ENCODE assay signal across 9 cellular contexts in the genomic region with DNA sequence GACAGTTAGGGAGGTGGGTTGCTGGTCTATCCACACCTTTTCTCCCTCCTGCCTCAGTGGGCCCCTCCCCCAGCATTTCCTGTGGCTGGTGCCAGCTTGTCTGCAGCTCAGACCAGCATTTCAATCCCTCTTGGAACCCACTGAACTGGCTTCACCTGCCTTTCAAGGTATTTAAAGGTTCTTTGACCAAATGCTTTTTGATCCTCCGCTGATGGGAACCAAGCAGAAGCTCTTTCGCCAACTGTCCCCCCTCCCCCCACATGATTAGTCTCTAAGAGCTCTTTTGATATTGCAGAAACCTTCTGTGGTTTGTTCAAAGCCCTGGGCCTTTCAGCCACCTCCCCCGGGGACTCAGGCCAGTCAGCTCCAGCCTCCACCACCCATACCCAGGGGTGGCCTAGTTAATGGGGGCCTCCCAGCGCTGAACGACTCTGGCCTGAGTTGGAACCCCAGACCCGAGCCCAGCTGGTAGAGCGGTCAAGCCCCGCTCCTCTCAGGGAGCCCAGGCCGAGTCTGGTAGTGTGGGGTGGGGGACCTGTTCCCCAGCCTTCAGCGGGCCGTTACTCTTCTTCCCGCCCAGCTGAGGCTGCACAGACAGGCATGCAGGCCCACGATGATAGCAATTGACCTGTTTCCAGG. TPM values are rescaled to one million over a fixed set of nuclear protein-coding genes. Genes with fewer than 3 reads are reported as not detected.
DNase-seq lines count a peak whose midpoint lies in the region; ATAC-seq and TF ChIP-seq lines count a peak whose summit lies in the region.
"Had no signal": no experiment of that assay in that cellular context is flagged by ENCODE, and none has a peak within 500 bp of the region (broad histone marks: within the 10 kb centered on the region; RNA-seq: fewer than 3 reads in every experiment).

No MANE protein-coding gene starts in this region.

- no peaks in the 10 kb centered on the region for H3K9me3 ChIP-seq in PC-9 (ENCODE audit: insufficient read depth, low read depth)
- no peaks in the 10 kb centered on the region for H3K9me3 ChIP-seq in tibial nerve

- H3K27ac ChIP-seq in PC-9 (no peak overlapping the region), tibial nerve (no peak overlapping the region)
- H3K27ac ChIP-seq: KMS-11 had no signal

- peak overlapping the region; percentile 82 for H3K4me2 ChIP-seq in PC-9
- H3K4me2 ChIP-seq: KMS-11 had no signal

- 54 to 56% methylated on average over 12 to 13 of the region's 13 CpGs for WGBS in tibial nerve, 2 donors

- no peak for ATAC-seq in GM19328 (IDR thresholded peaks at IDR 0.05; ENCODE audit: unreplicated experiment)
- ATAC-seq in HG03378 (IDR thresholded peaks at IDR 0.05; ENCODE audit: unreplicated experiment), result no peak

- POLR2A ChIA-PET in PC-9 (lab: Charles Lee; ENCODE audit: unreplicated experiment), result interaction anchor here (0.6 to 0.7 kb wide), 3 partner anchors 147 to 901 kb away, joined by 3 to 23 read pairs (median 8); no protein-coding TSS in a partner anchor

- H3K4me3 ChIP-seq in PC-9, result peak overlapping the region; percentile 55; the same call in 1 of the 2 replicates
- peak overlapping the region in 3 of 4 donors; percentile 34 to 53 (median 49) for H3K4me3 ChIP-seq in tibial nerve

- TF ChIP-seq CTCF in PC-9 (conservative IDR thresholded peaks at IDR 0.05), result no peak
- no peak for TF ChIP-seq CTCF in tibial nerve (IDR thresholded peaks at IDR 0.05)

- H4K20me1 ChIP-seq in PC-9 (ENCODE audit: insufficient read depth), result no peaks in the 10 kb centered on the region; the same call in 1 of the 2 replicates

- intact Hi-C loops in PC-9 (cut with micrococcal nuclease; ENCODE audit: unreplicated experiment), result no loop called here

- H2AFZ ChIP-seq in PC-9, result no peak overlapping the region

- TF ChIP-seq EP300 in tibial nerve (IDR thresholded peaks at IDR 0.05), result no peak

- TF ChIP-seq POLR2A in tibial nerve (IDR thresholded peaks at IDR 0.05), result no peak

- H3K27me3 ChIP-seq in PC-9 (ENCODE audit: insufficient read depth, low read depth) (peaks cover 43% of the 10 kb centered on the region; the same call in 1 of the 2 replicates), tibial nerve (peaks cover 0 to 38% of the 10 kb centered on the region in 2 donors)

- BruUV-seq in PC-9 (replicated peaks; lab: Mats Ljungman, UMichigan), result no TSS peak

- CTCF ChIA-PET in PC-9 (lab: Charles Lee), result interaction anchor here (0.6 to 0.7 kb wide), 2 partner anchors 51 to 146 kb away, joined by 3 to 9 read pairs; no protein-coding TSS in a partner anchor

- H3K4me1 ChIP-seq in PC-9 (replicated peaks; ENCODE audit: insufficient read depth) (peaks cover 20% of the 10 kb centered on the region), tibial nerve (peaks cover 0 to 19% (median 15%) of the 10 kb centered on the region in 4 donors)

- H3K79me2 ChIP-seq in PC-9 (ENCODE audit: low read depth), result no peaks in the 10 kb centered on the region

- no peaks in the 10 kb centered on the region for H3F3A ChIP-seq in PC-9 (ENCODE audit: insufficient read depth, low read depth)

- DNase-seq in NCI-H2227 (lab: John Stamatoyannopoulos, UW; ENCODE audit: unreplicated experiment), result peak; percentile 16
- no peak for DNase-seq in NCI-H2227 treated with DMSO at 0.1 percent for 48 hours (lab: John Stamatoyannopoulos, UW)
- peak in 1 of 2 experiments; percentile 48 for DNase-seq in PC-9
- DNase-seq in islet precursor cell, result peak; percentile 92
- DNase-seq in tibial nerve (ENCODE audit: low spot score in 2 of 2), result no peak
- DNase-seq in CD1c-positive myeloid dendritic cell (ENCODE audit: extremely low spot score), result no peak

- no peaks in the 10 kb centered on the region for H3K9me2 ChIP-seq in PC-9 (ENCODE audit: insufficient read depth)

- no peaks in the 10 kb centered on the region for H3K36me3 ChIP-seq in PC-9 (ENCODE audit: low read depth)
- no peaks in the 10 kb centered on the region for H3K36me3 ChIP-seq in tibial nerve

RNA-seq across cellular contexts. Expression of a gene that starts 6.0 kb away (rescaled TPM):
- total RNA-seq in PC-9 (2021) (4.0 and 8.9 TPM in 2 replicates), tibial nerve (1 to 10 TPM; 1.2 to 2.5 (median 1.8) TPM)

Comparison
In these comparisons a context has a peak if more than half of its experiments do, and no peak if none do; other contexts are left out.
1. DNase-seq: peak in NCI-H2227 (single experiment) and islet precursor cell (single experiment); none in NCI-H2227 treated with DMSO at 0.1 percent for 48 hours (single experiment), tibial nerve (0 of 2) and CD1c-positive myeloid dendritic cell (single experiment).